ENCODE assay signal across 20 cellular contexts in genomic region chr18:51098513-51098912, GRCh38.
DNase-seq lines count a peak whose midpoint lies in the region; ATAC-seq, FAIRE-seq and TF ChIP-seq lines count a peak whose summit lies in the region.
"Had no signal": no experiment of that assay in that cellular context is flagged by ENCODE, and none has a peak within 500 bp of the region (broad histone marks: within the 10 kb centered on the region; RNA-seq: fewer than 3 reads in every experiment).

No MANE protein-coding gene starts in this region.

- TF ChIP-seq POLR2A in A549 (IDR thresholded peaks at IDR 0.05; ENCODE audit: low read length): no peak
- TF ChIP-seq POLR2A in H1 (IDR thresholded peaks at IDR 0.05; ENCODE audit: control extremely low read depth in 1 of 2, low read depth in 2 of 2, low read length in 2 of 2): no peak
- TF ChIP-seq POLR2A in sigmoid colon (IDR thresholded peaks at IDR 0.05): no peak

- H2AK5ac ChIP-seq in H1 (ENCODE audit: low read depth, low read length): no peak overlapping the region

- no peaks in the 10 kb centered on the region for H4K20me1 ChIP-seq in H1 (replicated peaks in 1 of 2; ENCODE audit: control insufficient read depth in 1 of 2, insufficient read depth in 2 of 2, low read length in 2 of 2)

- H3K27ac Mint-ChIP-seq in T-helper 17 cell: peak overlapping the region; percentile 37
- H3K27ac Mint-ChIP-seq: H9, IgD-negative memory B cell had no signal

- no peak overlapping the region for H3K4ac ChIP-seq in H1 (replicated peaks; ENCODE audit: insufficient read length, low read depth, low read length)

- H3K27me3 ChIP-seq in H1 (replicated peaks in 1 of 4; ENCODE audit: control insufficient read depth in 3 of 4, extremely low read depth in 1 of 4, insufficient read depth in 3 of 4, low read length in 3 of 4): no peaks in the 10 kb centered on the region
- H3K27me3 ChIP-seq in sigmoid colon: no peaks in the 10 kb centered on the region
- H3K27me3 ChIP-seq: BE2C had no signal

- ATAC-seq in A549 (no peak; a peak in 1 of 6 replicates), T-helper 17 cell (no peak)

- H2AFZ ChIP-seq in H1 (ENCODE audit: low read length): no peak overlapping the region

- CTCF ChIA-PET in A549 (lab: Yijun Ruan, JAX) (interaction anchor here (0.6 to 1.9 kb wide), 3 partner anchors 12 to 1484 kb away, joined by 3 to 8 read pairs (median 3); no protein-coding TSS in a partner anchor), H1 (lab: Charles Lee; ENCODE audit: partially characterized antibody) (interaction anchor here (0.6 to 1.0 kb wide), 2 partner anchors 9 to 11 kb away, joined by 3 read pairs; no protein-coding TSS in a partner anchor)

- H2BK12ac ChIP-seq in H1 (ENCODE audit: low read depth, low read length): no peak overlapping the region

- FAIRE-seq in A549 (lab: Jason Lieb, UNC) (no peak), H1 (lab: Jason Lieb, UNC) (no peak)
- FAIRE-seq: G401.6, GM12892, GM18507 had no signal

- no peak overlapping the region for H3K14ac ChIP-seq in H1 (ENCODE audit: insufficient read length)

- no peak overlapping the region for H3K18ac ChIP-seq in H1 (ENCODE audit: extremely low read depth, low read length)

- no peaks in the 10 kb centered on the region for H3K36me3 Mint-ChIP-seq in T-helper 17 cell (ENCODE audit: low read depth)
- H3K36me3 Mint-ChIP-seq: CD4-positive, CD25-positive, alpha-beta regulatory T cell had no signal

- H3K9me3 ChIP-seq in A549 (no peaks in the 10 kb centered on the region), T-helper 17 cell (ENCODE audit: control insufficient read depth, low read length, poor library complexity, severe bottlenecking) (no peaks in the 10 kb centered on the region), H1 (ENCODE audit: insufficient read depth in 2 of 2, low read depth in 1 of 2, low read length in 1 of 2) (no peaks in the 10 kb centered on the region; a peak in 2 of 4 replicates), sigmoid colon (no peaks in the 10 kb centered on the region)
- H3K9me3 ChIP-seq: BE2C had no signal

- H2BK120ac ChIP-seq in H1 (replicated peaks; ENCODE audit: low read depth, low read length): no peak overlapping the region

- H3K4me1 Mint-ChIP-seq in T-helper 17 cell: no peaks in the 10 kb centered on the region
- H3K4me1 Mint-ChIP-seq: CD4-positive, CD25-positive, alpha-beta regulatory T cell; CD8-positive, alpha-beta memory T cell; IgD-negative memory B cell had no signal

- no peak overlapping the region for H3K23ac ChIP-seq in H1 (ENCODE audit: insufficient read length)

- H3K4me3 Mint-ChIP-seq in T-helper 17 cell: no peak overlapping the region
- H3K4me3 Mint-ChIP-seq: CD4-positive, CD25-positive, alpha-beta regulatory T cell; CD8-positive, alpha-beta memory T cell; H9 had no signal

- H3K27me3 Mint-ChIP-seq in T-helper 17 cell: no peaks in the 10 kb centered on the region
- H3K27me3 Mint-ChIP-seq: CD8-positive, alpha-beta memory T cell had no signal

- H3K27ac ChIP-seq in A549 (peak overlapping the region in 1 of 2 experiments; percentile 45; a peak in 1 of 6 replicates), H1 (ENCODE audit: low read depth, low read length) (no peak overlapping the region), sigmoid colon (peak overlapping the region in 3 of 4 donors; percentile 45 to 75 (median 73))

- no peak overlapping the region for H4K8ac ChIP-seq in H1 (ENCODE audit: extremely low read depth, insufficient read depth, low read length)

- TF ChIP-seq RAD21 in A549 (conservative IDR thresholded peaks at IDR 0.05 in 1 of 2, IDR thresholded peaks at IDR 0.05 in 1 of 2): no peak
- no peak for TF ChIP-seq RAD21 in H1 (IDR thresholded peaks at IDR 0.05 in 1 of 2, conservative IDR thresholded peaks at IDR 0.05 in 1 of 2; ENCODE audit: low read depth in 2 of 2, low read length in 2 of 2)

- WGBS in A549 (ENCODE audit: missing lambda C conversion rate): 60% methylated on average over 1 of the region's 1 CpG
- WGBS in H1 (ENCODE audit: extremely low coverage in 1 of 2, insufficient coverage in 1 of 2, insufficient read length in 1 of 2, insufficient replicate concordance in 2 of 2, low coverage in 1 of 2, low lambda C conversion rate in 2 of 2, missing lambda C conversion rate in 1 of 2), 2 experiments: 67% methylated on average over 1 of the region's 1 CpG; no CpG with 5 or more reads in 1 of the 2 experiments
- WGBS in sigmoid colon, 2 donors: 90 to 98% methylated on average over 1 of the region's 1 CpG

- no peak overlapping the region for H4K5ac ChIP-seq in H1 (ENCODE audit: insufficient read length, low read depth, low read length)

- no peak overlapping the region for H4K91ac ChIP-seq in H1 (replicated peaks; ENCODE audit: insufficient read length, low read length)

- no peaks in the 10 kb centered on the region for H3K23me2 ChIP-seq in H1 (ENCODE audit: low read depth, low read length)

- TF ChIP-seq EP300 in A549 (IDR thresholded peaks at IDR 0.05) (no peak), H1 (IDR thresholded peaks at IDR 0.05; ENCODE audit: borderline replicate concordance in 1 of 2, low read depth in 2 of 2, low read length in 2 of 2) (no peak), sigmoid colon (IDR thresholded peaks at IDR 0.05) (no peak)

- no peak overlapping the region for H2BK20ac ChIP-seq in H1 (ENCODE audit: low read length)

- no peak overlapping the region for H3K56ac ChIP-seq in H1 (replicated peaks; ENCODE audit: insufficient read length, low read depth, low read length)

- TF ChIP-seq CTCF in A549 (IDR thresholded peaks at IDR 0.05): no peak
- no peak for TF ChIP-seq CTCF in H1 (IDR thresholded peaks at IDR 0.05; ENCODE audit: control extremely low read depth in 1 of 3, insufficient read depth in 1 of 3, low read depth in 1 of 3, low read length in 3 of 3)
- no peak for TF ChIP-seq CTCF in sigmoid colon (IDR thresholded peaks at IDR 0.05)

- no peaks in the 10 kb centered on the region for H3K79me2 ChIP-seq in H1 (ENCODE audit: control insufficient read depth in 1 of 2, insufficient read depth in 2 of 2, low read length in 2 of 2)

- H2BK15ac ChIP-seq in H1 (ENCODE audit: low read length): no peak overlapping the region

- H3K9ac ChIP-seq in H1 (replicated peaks in 1 of 4; ENCODE audit: extremely low read depth in 1 of 4, low read depth in 3 of 4, low read length in 3 of 4): no peak overlapping the region

- no peaks in the 10 kb centered on the region for H3K79me1 ChIP-seq in H1 (ENCODE audit: low read depth, low read length)

- H2BK5ac ChIP-seq in H1 (ENCODE audit: low read depth, low read length): no peak overlapping the region; the same call in 1 of the 2 replicates

- H3K36me3 ChIP-seq in H1 (ENCODE audit: control insufficient read depth in 2 of 4, insufficient read depth in 4 of 4, low read length in 3 of 4) (no peaks in the 10 kb centered on the region), sigmoid colon (no peaks in the 10 kb centered on the region)
- H3K36me3 ChIP-seq: BE2C had no signal

- H3K4me3 ChIP-seq in A549 (no peak overlapping the region), H1 (ENCODE audit: extremely low read depth in 1 of 4, insufficient read depth in 2 of 4, low read depth in 3 of 4, low read length in 4 of 4) (no peak overlapping the region), sigmoid colon (no peak overlapping the region)

- no peaks in the 10 kb centered on the region for H3K4me1 ChIP-seq in A549
- no peaks in the 10 kb centered on the region for H3K4me1 ChIP-seq in H1 (replicated peaks in 1 of 4; ENCODE audit: control insufficient read depth in 3 of 4, insufficient read depth in 4 of 4, low read length in 3 of 4)
- peaks cover 0 to 24% (median 16%) of the 10 kb centered on the region in 4 donors for H3K4me1 ChIP-seq in sigmoid colon
- H3K4me1 ChIP-seq: BE2C had no signal

- intact Hi-C loops in sigmoid colon (cut with DNase I): no loop called here

- DNase-seq in A549 (ENCODE audit: low read depth in 1 of 2, low spot score in 1 of 2) (no peak), T-helper 17 cell (no peak), H1 (ENCODE audit: low read depth in 1 of 2, low spot score in 2 of 2) (no peak), sigmoid colon (no peak), NCI-H82 (lab: John Stamatoyannopoulos, UW) (no peak), HuH-7.5 (ENCODE audit: low spot score) (no peak)
- DNase-seq: ACHN; BE2C; C1 segment of cervical spinal cord; CD4-positive, CD25-positive, alpha-beta regulatory T cell; CD8-positive, alpha-beta memory T cell; COR-L47; DMS 273 treated with DMSO at 0.1 percent for 48 hours; GOT3; H9; KG1 had no signal

- POLR2A ChIA-PET in A549 (lab: Yijun Ruan, JAX): no interaction called here
- POLR2A ChIA-PET in H1 (lab: Charles Lee; ENCODE audit: partially characterized antibody): no interaction called here

- H3K4me2 ChIP-seq in A549 (no peak overlapping the region), H1 (ENCODE audit: insufficient read depth in 1 of 2, low read depth in 2 of 2, low read length in 2 of 2) (no peak overlapping the region)

TF ChIP-seq in A549, 52 proteins besides CTCF, POLR2A, EP300 and RAD21:
- no peak for TF ChIP-seq HOXB13 (CRISPR knock-in tag; IDR thresholded peaks at IDR 0.05; ENCODE audit: low read depth)
- peak; percentile 80 for TF ChIP-seq NFE2L2 (conservative IDR thresholded peaks at IDR 0.05; ENCODE audit: low read length)
- TF ChIP-seq MAFK (IDR thresholded peaks at IDR 0.05; ENCODE audit: partially characterized antibody): peak; percentile 77

TF ChIP-seq in H1, 55 proteins besides CTCF, POLR2A, EP300 and RAD21 (continues in another document):
- TF ChIP-seq YY1 (IDR thresholded peaks at IDR 0.05; ENCODE audit: low read depth, low read length) (no peak), TEAD4 (IDR thresholded peaks at IDR 0.05; ENCODE audit: low read depth, low read length) (no peak), FOSL1 (IDR thresholded peaks at IDR 0.05; ENCODE audit: insufficient read depth, low read depth, low read length) (no peak), TAF7 (optimal IDR thresholded peaks at IDR 0.05; ENCODE audit: borderline replicate concordance, low read depth, low read length) (no peak), NANOG (IDR thresholded peaks at IDR 0.05; ENCODE audit: insufficient read depth, low read depth, low read length, poor library complexity, severe bottlenecking) (no peak), SIN3A (conservative IDR thresholded peaks at IDR 0.05 in 1 of 2, IDR thresholded peaks at IDR 0.05 in 1 of 2; ENCODE audit: low read depth in 1 of 2, low read length in 2 of 2) (no peak), HDAC2 (IDR thresholded peaks at IDR 0.05; ENCODE audit: borderline replicate concordance in 1 of 2, low read depth in 2 of 2, low read length in 2 of 2) (no peak), SP1 (IDR thresholded peaks at IDR 0.05; ENCODE audit: low read depth, low read length) (no peak), TCF12 (IDR thresholded peaks at IDR 0.05; ENCODE audit: low read depth, low read length) (no peak), KDM1A (IDR thresholded peaks at IDR 0.05; ENCODE audit: borderline replicate concordance, low read length) (no peak), MAFK (IDR thresholded peaks at IDR 0.05; ENCODE audit: low read depth, low read length) (peak; percentile 55; the same call in 1 of the 2 replicates)
- TF ChIP-seq, protein P1, sequence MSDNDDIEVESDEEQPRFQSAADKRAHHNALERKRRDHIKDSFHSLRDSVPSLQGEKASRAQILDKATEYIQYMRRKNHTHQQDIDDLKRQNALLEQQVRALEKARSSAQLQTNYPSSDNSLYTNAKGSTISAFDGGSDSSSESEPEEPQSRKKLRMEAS (IDR thresholded peaks at IDR 0.05): no peak

Comparison
In these comparisons a context has a peak if more than half of its experiments do, and no peak if none do; other contexts are left out.
1. Of the 18 proteins assayed by ChIP-seq in both H1 and A549: peak only in H1: none; only in A549: none; in both: MAFK; in neither: 17.